In genomic region chr1:154404511-154404931, GRCh38 we compare ENCODE assay signal across 8 cellular contexts.
DNase-seq lines count a peak whose midpoint lies in the region; ATAC-seq and TF ChIP-seq lines count a peak whose summit lies in the region.

No MANE protein-coding gene starts in this region.

- peak overlapping the region; percentile 66 for H3K4me3 ChIP-seq in BLaER1
- H3K4me3 ChIP-seq in HL-60 (replicated peaks; ENCODE audit: insufficient read depth, low read length) = peak overlapping the region; percentile 69
- peak overlapping the region; percentile 51 for H3K4me3 ChIP-seq in astrocyte of the cerebellum (ENCODE audit: low read depth, low read length)
- H3K4me3 ChIP-seq in mucosa of stomach (ENCODE audit: low read length) = peak overlapping the region; percentile 11

- peaks cover 76% of the 10 kb centered on the region for H3K4me1 ChIP-seq in BLaER1
- peaks cover 32% of the 10 kb centered on the region for H3K4me1 ChIP-seq in mucosa of stomach (ENCODE audit: control insufficient read depth, insufficient read depth, low read length)

- H3K36me3 ChIP-seq in BLaER1 (no peaks in the 10 kb centered on the region), mucosa of stomach (ENCODE audit: control insufficient read depth, insufficient read depth, low read length) (no peaks in the 10 kb centered on the region)

- TF ChIP-seq CTCF in HL-60 (IDR thresholded peaks at IDR 0.05; ENCODE audit: insufficient read depth, low read length) (no peak), astrocyte of the cerebellum (IDR thresholded peaks at IDR 0.05; ENCODE audit: low read depth, low read length, missing control alignments) (no peak)

- in situ Hi-C loops in astrocyte of the cerebellum (cut with HindIII; ENCODE audit: low sequenced_read_pairs) = no loop called here

- H3K4me2 ChIP-seq in BLaER1 = peak overlapping the region; percentile 98

- H3K27ac ChIP-seq in BLaER1 (0 out of 2 replicates have a peak overlapping the region, but pooled peaks have one; percentile 1), HL-60 (replicated peaks) (peak overlapping the region; percentile 92)

- no peaks in the 10 kb centered on the region; the same call in 1 of the 2 replicates for H4K20me1 ChIP-seq in BLaER1

- no peaks in the 10 kb centered on the region for H3K9me3 ChIP-seq in BLaER1
- H3K9me3 ChIP-seq in mucosa of stomach (ENCODE audit: control insufficient read depth, low read length) = no peaks in the 10 kb centered on the region

- ATAC-seq in HG03175 (IDR thresholded peaks at IDR 0.05; ENCODE audit: unreplicated experiment) = no peak
- ATAC-seq in HG02973 (IDR thresholded peaks at IDR 0.05; ENCODE audit: unreplicated experiment) = no peak

- H3K27me3 ChIP-seq in BLaER1 (peaks cover 9% of the 10 kb centered on the region), HL-60 (ENCODE audit: insufficient read depth, poor library complexity, severe bottlenecking) (no peaks in the 10 kb centered on the region), mucosa of stomach (ENCODE audit: control insufficient read depth, insufficient read depth, low read length) (no peaks in the 10 kb centered on the region)

- DNase-seq in HL-60 (ENCODE audit: low read depth in 1 of 2, low spot score in 1 of 2) (peak in 1 of 2 experiments; percentile 51), astrocyte of the cerebellum (ENCODE audit: low read depth) (no peak), NCI-H146 (lab: John Stamatoyannopoulos, UW) (no peak), NCI-H2081 treated with DMSO at 0.1 percent for 48 hours (lab: John Stamatoyannopoulos, UW) (no peak)

- peak overlapping the region; percentile 20; the same call in 1 of the 2 replicates for H3K9ac ChIP-seq in BLaER1
- peak overlapping the region; percentile 61 for H3K9ac ChIP-seq in mucosa of stomach (ENCODE audit: low read length)

Comparison
In these comparisons a context has a peak if more than half of its experiments do, and no peak if none do; other contexts are left out.
1. H3K4me3 ChIP-seq: peak in every context shown above with its lines; median percentile 69 in HL-60; 66 in BLaER1; 51 in astrocyte of the cerebellum; 11 in mucosa of stomach.